Comparison of ENCODE assay signal across 1 cellular context in genomic region chr2:216118474-216118873, GRCh38.
TF ChIP-seq lines count a peak whose summit lies in the region.

No MANE protein-coding gene starts in this region.

TF ChIP-seq in GM23338, 12 proteins besides CTCF, POLR2A, EP300 and RAD21:
- TF ChIP-seq ZNF114 (CRISPR knock-in tag; IDR thresholded peaks at IDR 0.05) = no peak
- no peak for TF ChIP-seq ZNF331 (CRISPR knock-in tag; IDR thresholded peaks at IDR 0.05; ENCODE audit: low read depth)
- TF ChIP-seq REST (IDR thresholded peaks at IDR 0.05; ENCODE audit: unreplicated experiment) = no peak
- TF ChIP-seq ZNF462 (CRISPR knock-in tag; IDR thresholded peaks at IDR 0.05) = no peak
- no peak for TF ChIP-seq POLR2AphosphoS5 (IDR thresholded peaks at IDR 0.05; ENCODE audit: low read depth)
- TF ChIP-seq CREB1 (CRISPR knock-in tag; IDR thresholded peaks at IDR 0.05; ENCODE audit: low read depth) = no peak
- no peak for TF ChIP-seq NANOG (IDR thresholded peaks at IDR 0.05; ENCODE audit: borderline replicate concordance)
- TF ChIP-seq EZH2 (IDR thresholded peaks at IDR 0.05; ENCODE audit: low read depth, unreplicated experiment) = no peak
- no peak for TF ChIP-seq EZH2phosphoT487 (IDR thresholded peaks at IDR 0.05; ENCODE audit: unreplicated experiment)
- TF ChIP-seq ETS1 (IDR thresholded peaks at IDR 0.05) = no peak
- TF ChIP-seq STAT1 (IDR thresholded peaks at IDR 0.05; ENCODE audit: unreplicated experiment) = no peak
- no peak for TF ChIP-seq JUNB (IDR thresholded peaks at IDR 0.05; ENCODE audit: unreplicated experiment)
